6 cellular contexts compared by ENCODE assay signal in genomic region chr11:64359712-64360402, GRCh38. TPM values are rescaled to one million over a fixed set of nuclear protein-coding genes. Genes with fewer than 3 reads are reported as not detected.
DNase-seq lines count a peak whose midpoint lies in the region; ATAC-seq and TF ChIP-seq lines count a peak whose summit lies in the region.

No MANE protein-coding gene starts in this region.

- H3K36me3 Mint-ChIP-seq in stimulated activated memory B cell treated with anti-CD40 and anti-IgM and Interleukin-4, amounts not matched to agents 10 μg/mL and 1 μg/mL and 100 μg/mL, for 72 hours: peaks cover 38% of the 10 kb centered on the region

- DNase-seq in COLO668 (lab: John Stamatoyannopoulos, UW; ENCODE audit: unreplicated experiment) (peak; percentile 34), Peyer's patch (peak in 1 of 3 donors; percentile 52), fibroblast of lung (ENCODE audit: low read depth in 2 of 2) (no peak), UCSD-AML1 (lab: John Stamatoyannopoulos, UW; ENCODE audit: unreplicated experiment) (no peak)

- H3K27me3 Mint-ChIP-seq in stimulated activated memory B cell treated with anti-CD40 and anti-IgM and Interleukin-4, amounts not matched to agents 10 μg/mL and 1 μg/mL and 100 μg/mL, for 72 hours: no peaks in the 10 kb centered on the region

- peaks cover 13% of the 10 kb centered on the region for H3K79me2 ChIP-seq in fibroblast of lung (ENCODE audit: control insufficient read depth, insufficient read depth, low read length)

- H3K4me3 Mint-ChIP-seq in stimulated activated memory B cell treated with anti-CD40 and anti-IgM and Interleukin-4, amounts not matched to agents 10 μg/mL and 1 μg/mL and 100 μg/mL, for 72 hours: peak overlapping the region; percentile 82

- H3K4me1 ChIP-seq in Peyer's patch: peaks cover 11 to 41% (median 23%) of the 10 kb centered on the region in 4 donors
- peaks cover 20% of the 10 kb centered on the region for H3K4me1 ChIP-seq in fibroblast of lung (ENCODE audit: control insufficient read depth, extremely low read depth, insufficient read depth, low read length)

- no peak for TF ChIP-seq CTCF in Peyer's patch (IDR thresholded peaks at IDR 0.05)
- TF ChIP-seq CTCF in fibroblast of lung (conservative IDR thresholded peaks at IDR 0.05 in 1 of 2, IDR thresholded peaks at IDR 0.05 in 1 of 2; ENCODE audit: low read depth in 1 of 2, low read length in 2 of 2): no peak

- H3K27me3 ChIP-seq in Peyer's patch (no peaks in the 10 kb centered on the region), fibroblast of lung (ENCODE audit: control insufficient read depth, insufficient read depth, low read length) (no peaks in the 10 kb centered on the region)

- H3K9me3 ChIP-seq in Peyer's patch: no peaks in the 10 kb centered on the region
- no peaks in the 10 kb centered on the region for H3K9me3 ChIP-seq in fibroblast of lung (ENCODE audit: control insufficient read depth, insufficient read depth, low read depth, low read length)

- peak overlapping the region; percentile 73 to 86 (median 86) for H3K27ac ChIP-seq in Peyer's patch
- H3K27ac ChIP-seq in fibroblast of lung (ENCODE audit: insufficient read depth, low read length): no peak overlapping the region

- H3K36me3 ChIP-seq in Peyer's patch (peaks cover 0 to 39% (median 0%) of the 10 kb centered on the region in 3 donors), fibroblast of lung (ENCODE audit: control insufficient read depth, insufficient read depth, low read length) (peaks cover 16% of the 10 kb centered on the region)

- peak overlapping the region; percentile 77 for H3K27ac Mint-ChIP-seq in stimulated activated memory B cell treated with anti-CD40 and anti-IgM and Interleukin-4, amounts not matched to agents 10 μg/mL and 1 μg/mL and 100 μg/mL, for 72 hours

- peak overlapping the region; percentile 97 for H3K4me2 ChIP-seq in fibroblast of lung (ENCODE audit: extremely low read depth, insufficient read depth, low read length)

- no peak for ATAC-seq in stimulated activated memory B cell treated with anti-CD40 and anti-IgM and Interleukin-4, amounts not matched to agents 10 μg/mL and 1 μg/mL and 100 μg/mL, for 72 hours
- ATAC-seq in GM21447 (IDR thresholded peaks at IDR 0.05; ENCODE audit: unreplicated experiment): no peak

- H3K4me1 Mint-ChIP-seq in stimulated activated memory B cell treated with anti-CD40 and anti-IgM and Interleukin-4, amounts not matched to agents 10 μg/mL and 1 μg/mL and 100 μg/mL, for 72 hours: peaks cover 67% of the 10 kb centered on the region

- H3K9ac ChIP-seq in fibroblast of lung (ENCODE audit: insufficient read depth, low read length): peak overlapping the region; percentile 88

- H2AFZ ChIP-seq in fibroblast of lung (ENCODE audit: low read length): peak overlapping the region; percentile 88

- H3K4me3 ChIP-seq in Peyer's patch: peak overlapping the region; percentile 59 to 99 (median 84)
- peak overlapping the region; percentile 75 to 96 (median 92) for H3K4me3 ChIP-seq in fibroblast of lung (replicated peaks in 1 of 4; ENCODE audit: control extremely low read depth in 1 of 4, insufficient read depth in 1 of 4, low read depth in 3 of 4, low read length in 4 of 4)

- no peaks in the 10 kb centered on the region for H3K9me3 Mint-ChIP-seq in stimulated activated memory B cell treated with anti-CD40 and anti-IgM and Interleukin-4, amounts not matched to agents 10 μg/mL and 1 μg/mL and 100 μg/mL, for 72 hours

- H4K20me1 ChIP-seq in fibroblast of lung (ENCODE audit: control insufficient read depth, extremely low read depth, insufficient read depth, low read length): no peaks in the 10 kb centered on the region

- no peak for TF ChIP-seq POLR2A in Peyer's patch (IDR thresholded peaks at IDR 0.05)

RNA-seq across cellular contexts. Expression of gene RPS6KA4, which starts 0.9 kb away (rescaled TPM):
- 10 to 100 TPM; 27.8 to 95.7 (median 40.1) TPM for total RNA-seq in Peyer's patch
- total RNA-seq in fibroblast of lung: 27.6 and 29.3 TPM in 2 replicates
- 15.9 and 20.5 TPM in 2 replicates for polyA plus RNA-seq in fibroblast of lung
- polyA plus RNA-seq in fibroblast of lung (2012): 28.8 and 47.4 TPM in 2 replicates
- 43.5 and 63.3 TPM in 2 replicates for polyA minus RNA-seq in fibroblast of lung (ENCODE audit: low replicate concordance)

RNA-seq across cellular contexts. Expression of gene CCDC88B, which starts 19.9 kb away (rescaled TPM):
- 10 to 100 TPM; 31.7 to 99.0 (median 43.9) TPM for total RNA-seq in Peyer's patch
- total RNA-seq in fibroblast of lung: 2.1 and 3.1 TPM in 2 replicates
- 0.56 and 0.88 TPM in 2 replicates for polyA plus RNA-seq in fibroblast of lung
- 0.87 and 2.2 TPM in 2 replicates for polyA plus RNA-seq in fibroblast of lung (2012)
- polyA minus RNA-seq in fibroblast of lung (ENCODE audit: low replicate concordance): 2.6 TPM in 1 of 2 replicates, not detected in the other

RNA-seq across cellular contexts. Expression of gene PRDX5, which starts 41.9 kb away (rescaled TPM):
- total RNA-seq in Peyer's patch (100 to 1,000 TPM; 202 to 345 (median 268) TPM), fibroblast of lung (301 and 319 TPM in 2 replicates)
- 311 and 431 TPM in 2 replicates for polyA plus RNA-seq in fibroblast of lung
- polyA plus RNA-seq in fibroblast of lung (2012): 328 and 464 TPM in 2 replicates
- 73.1 and 198 TPM in 2 replicates for polyA minus RNA-seq in fibroblast of lung (ENCODE audit: low replicate concordance)

RNA-seq across cellular contexts. Expression of gene TRMT112, which starts 42.5 kb away (rescaled TPM):
- total RNA-seq in Peyer's patch (100 to 1,000 TPM in 1 of 4 donors, 10 to 100 TPM in 3; 55.3 to 163 (median 63.1) TPM), fibroblast of lung (248 and 255 TPM in 2 replicates)
- 161 and 222 TPM in 2 replicates for polyA plus RNA-seq in fibroblast of lung
- 265 and 320 TPM in 2 replicates for polyA plus RNA-seq in fibroblast of lung (2012)
- 54.4 and 59.5 TPM in 2 replicates for polyA minus RNA-seq in fibroblast of lung (ENCODE audit: low replicate concordance)

RNA-seq across cellular contexts. Expression of gene ESRRA, which starts 54.5 kb away (rescaled TPM):
- 100 to 1,000 TPM; 151 to 460 (median 341) TPM for total RNA-seq in Peyer's patch
- 32.4 and 32.5 TPM in 2 replicates for total RNA-seq in fibroblast of lung
- 6.7 and 8.1 TPM in 2 replicates for polyA plus RNA-seq in fibroblast of lung
- polyA plus RNA-seq in fibroblast of lung (2012): 9.7 and 15.2 TPM in 2 replicates
- polyA minus RNA-seq in fibroblast of lung (ENCODE audit: low replicate concordance): 5.5 and 9.3 TPM in 2 replicates
